Comparison of ENCODE assay signal across 18 cellular contexts in the genomic region with DNA sequence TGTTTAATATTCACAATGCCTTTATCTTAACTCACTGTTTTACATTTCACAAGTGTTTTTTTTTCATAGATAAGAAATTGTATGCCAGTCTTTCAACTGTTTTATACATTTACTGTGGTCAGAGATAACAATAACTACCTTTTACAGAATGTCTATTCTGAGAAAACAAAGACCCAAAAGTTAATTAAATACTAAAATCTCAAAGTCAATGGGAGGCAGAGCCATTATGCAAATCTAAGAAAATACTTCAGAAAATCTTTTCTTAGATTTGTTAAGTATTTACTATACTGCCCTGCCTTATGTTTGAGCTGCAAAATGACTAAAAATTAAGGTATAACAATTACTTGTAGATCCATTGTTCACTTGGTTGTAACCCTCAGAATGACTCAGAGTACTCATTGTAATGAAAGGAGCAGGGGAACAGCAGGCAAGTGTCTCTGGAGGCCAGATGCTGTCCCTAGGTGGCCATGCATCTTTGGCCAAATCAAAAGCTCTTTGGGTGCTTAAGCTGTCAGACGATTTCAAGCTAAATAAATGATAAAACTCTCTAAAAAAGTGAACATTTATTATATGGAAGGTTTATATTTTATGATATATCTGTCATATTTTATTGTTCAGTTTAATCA.
DNase-seq lines count a peak whose midpoint lies in the region; ATAC-seq, FAIRE-seq and TF ChIP-seq lines count a peak whose summit lies in the region.
"Had no signal": no experiment of that assay in that cellular context is flagged by ENCODE, and none has a peak within 500 bp of the region (broad histone marks: within the 10 kb centered on the region; RNA-seq: fewer than 3 reads in every experiment).

No MANE protein-coding gene starts in this region.

- H3K4me3 ChIP-seq in HAP-1 (no peak overlapping the region), bronchial epithelial cell (ENCODE audit: low read depth, low read length) (no peak overlapping the region), uterus (no peak overlapping the region), body of pancreas (no peak overlapping the region)
- H3K4me3 ChIP-seq: SJSA1 had no signal

- TF ChIP-seq CTCF in bronchial epithelial cell (IDR thresholded peaks at IDR 0.05; ENCODE audit: insufficient read depth, low read length, severe bottlenecking) = no peak
- TF ChIP-seq CTCF in uterus (IDR thresholded peaks at IDR 0.05) = no peak
- no peak for TF ChIP-seq CTCF in body of pancreas (IDR thresholded peaks at IDR 0.05)

- in situ Hi-C loops in HAP-1 (cut with MboI; ENCODE audit: low sequenced_read_pairs) = no loop called here

- FAIRE-seq in bronchial epithelial cell (lab: Jason Lieb, UNC) (no peak), islet of Langerhans (lab: Jason Lieb, UNC) (peak; percentile 5)
- FAIRE-seq: D721Med, H54 had no signal

- no peak for TF ChIP-seq POLR2A in uterus (IDR thresholded peaks at IDR 0.05)
- TF ChIP-seq POLR2A in body of pancreas (IDR thresholded peaks at IDR 0.05) = no peak

- DNase-seq in HAP-1 (ENCODE audit: low spot score in 2 of 2) = peak; percentile 70 to 94
- peak; percentile 12 for DNase-seq in NCI-H1436 treated with DMSO at 0.1 percent for 48 hours (lab: John Stamatoyannopoulos, UW)
- DNase-seq in bronchial epithelial cell (ENCODE audit: low read depth) = peak; percentile 0
- DNase-seq in NCI-H2081 treated with DMSO at 0.1 percent for 48 hours (lab: John Stamatoyannopoulos, UW) = no peak
- no peak for DNase-seq in uterus
- no peak for DNase-seq in body of pancreas
- no peak for DNase-seq in DMS 273 treated with DMSO at 0.1 percent for 48 hours (lab: John Stamatoyannopoulos, UW)
- DNase-seq: CD4-positive, alpha-beta memory T cell; NCI-H1694; NCI-H2171; NCI-H510A treated with DMSO at 0.1 percent for 48 hours; NK-92 treated with Interleukin-12 subunit alpha and Interleukin-12 subunit beta, amount 100 ng/mL, for 24 hours; PC-3; T-cell had no signal

- no peaks in the 10 kb centered on the region for H3K27me3 ChIP-seq in HAP-1 (ENCODE audit: low read depth)
- H3K27me3 ChIP-seq in bronchial epithelial cell (ENCODE audit: control insufficient read depth, insufficient read depth, low read length) = no peaks in the 10 kb centered on the region
- H3K27me3 ChIP-seq in uterus = no peaks in the 10 kb centered on the region
- no peaks in the 10 kb centered on the region for H3K27me3 ChIP-seq in body of pancreas
- H3K27me3 ChIP-seq: SJSA1 had no signal

- no peak for ATAC-seq in body of pancreas
- ATAC-seq: PC-3, T-cell had no signal

- intact Hi-C loops in uterus (cut with DNase I; ENCODE audit: low total_unique reads) (no loop called here), body of pancreas (cut with DNase I) (no loop called here)

- H3K27ac ChIP-seq in uterus (no peak overlapping the region), body of pancreas (no peak overlapping the region)
- H3K27ac ChIP-seq: SJSA1 had no signal

- WGBS in body of pancreas, 2 donors = 18 to 23% methylated on average over 1 of the region's 1 CpG

- H3K4me1 ChIP-seq in HAP-1 = peaks cover 16% of the 10 kb centered on the region
- H3K4me1 ChIP-seq in uterus = no peaks in the 10 kb centered on the region
- no peaks in the 10 kb centered on the region for H3K4me1 ChIP-seq in body of pancreas
- H3K4me1 ChIP-seq: SJSA1 had no signal

- H3K36me3 ChIP-seq in HAP-1 (replicated peaks) (no peaks in the 10 kb centered on the region), bronchial epithelial cell (ENCODE audit: control insufficient read depth, insufficient read depth, low read length) (no peaks in the 10 kb centered on the region), uterus (no peaks in the 10 kb centered on the region), body of pancreas (replicated peaks in 1 of 2; ENCODE audit: insufficient read depth in 1 of 2, low read depth in 2 of 2) (no peaks in the 10 kb centered on the region)
- H3K36me3 ChIP-seq: SJSA1 had no signal

- H3K9me3 ChIP-seq in HAP-1 (no peaks in the 10 kb centered on the region), uterus (no peaks in the 10 kb centered on the region), body of pancreas (no peaks in the 10 kb centered on the region)
- H3K9me3 ChIP-seq: SJSA1 had no signal

Comparison
In these comparisons a context has a peak if more than half of its experiments do, and no peak if none do; other contexts are left out.
1. DNase-seq: peak in HAP-1 (2 of 2), NCI-H1436 treated with DMSO at 0.1 percent for 48 hours (single experiment) and bronchial epithelial cell (single experiment); none in NCI-H2081 treated with DMSO at 0.1 percent for 48 hours (single experiment), uterus (0 of 2), body of pancreas (0 of 4) and DMS 273 treated with DMSO at 0.1 percent for 48 hours (single experiment).